Comparison of ENCODE assay signal across 1 cellular context in the genomic region with DNA sequence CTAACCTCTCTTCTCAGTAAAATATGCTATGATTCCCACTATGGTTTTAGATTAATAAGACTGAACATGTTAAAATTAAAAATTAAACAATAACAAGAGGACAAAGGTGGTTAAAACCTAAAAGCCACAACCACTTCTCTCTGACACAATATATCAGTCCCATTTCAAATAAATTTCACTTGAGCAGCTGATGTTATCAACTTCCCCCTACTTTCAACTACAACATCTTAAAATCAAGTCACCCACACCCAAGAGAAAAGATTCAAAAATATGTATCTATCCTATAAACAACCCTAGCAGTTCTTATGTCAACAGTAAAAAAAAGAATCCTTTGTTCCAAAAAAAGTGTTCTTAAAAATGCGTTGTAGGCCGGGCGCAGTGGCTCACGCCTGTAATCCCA.
TF ChIP-seq lines count a peak whose summit lies in the region.

No MANE protein-coding gene starts in this region.

TF ChIP-seq in GM23338, 12 proteins besides CTCF, POLR2A, EP300 and RAD21:
- TF ChIP-seq EZH2phosphoT487 (IDR thresholded peaks at IDR 0.05; ENCODE audit: unreplicated experiment): no peak
